Comparison of ENCODE assay signal across 8 cellular contexts in genomic region chr16:70438983-70439862, GRCh38. TPM values are rescaled to one million over a fixed set of nuclear protein-coding genes. Genes with fewer than 3 reads are reported as not detected.
DNase-seq lines count a peak whose midpoint lies in the region; ATAC-seq and TF ChIP-seq lines count a peak whose summit lies in the region.

Gene ST3GAL2 (minus strand): TSS chr16:70439100. CDS start chr16:70398530, 40,570 bp downstream.

- H3K4me3 ChIP-seq in cardiac muscle cell: peak within 1 kb of the TSS; percentile 83
- peak within 1 kb of the TSS; percentile 65 to 76 (median 70) for H3K4me3 ChIP-seq in transverse colon

- H3K27ac Mint-ChIP-seq in activated naive CD8-positive, alpha-beta T cell treated with anti-CD3 and anti-CD28 coated beads, Interleukin-2, amount 50 U/mL, for 24 hours: peak within 1 kb of the TSS; percentile 89

- no peaks in the 10 kb centered on the region for H3K27me3 Mint-ChIP-seq in activated naive CD8-positive, alpha-beta T cell treated with anti-CD3 and anti-CD28 coated beads, Interleukin-2, amount 50 U/mL, for 24 hours

- 0% methylated on average over 14 to 33 of the region's 84 CpGs for WGBS in transverse colon (ENCODE audit: low coverage in 1 of 2), 2 donors

- peak within 1 kb of the TSS; percentile 95 for H3K4me3 Mint-ChIP-seq in activated naive CD8-positive, alpha-beta T cell treated with anti-CD3 and anti-CD28 coated beads, Interleukin-2, amount 50 U/mL, for 24 hours

- H3K36me3 ChIP-seq in cardiac muscle cell (no peaks in the 10 kb centered on the region), transverse colon (no peaks in the 10 kb centered on the region)

- H3K9me3 ChIP-seq in cardiac muscle cell (ENCODE audit: low read depth) (no peaks in the 10 kb centered on the region), transverse colon (no peaks in the 10 kb centered on the region)

- no peak for TF ChIP-seq POLR2A in transverse colon (IDR thresholded peaks at IDR 0.05)

- peaks cover 33% of the 10 kb centered on the region for H3K4me1 ChIP-seq in cardiac muscle cell (ENCODE audit: low read depth)
- peaks cover 7 to 55% (median 25%) of the 10 kb centered on the region in 4 donors for H3K4me1 ChIP-seq in transverse colon

- no peak for TF ChIP-seq CTCF in GM10248 (IDR thresholded peaks at IDR 0.05; ENCODE audit: control extremely low read depth, extremely low read depth, low read depth, missing control alignments)
- no peak for TF ChIP-seq CTCF in cardiac muscle cell (IDR thresholded peaks at IDR 0.05; ENCODE audit: low read depth, low read length)
- TF ChIP-seq CTCF in transverse colon (IDR thresholded peaks at IDR 0.05): peak in 3 of 5 experiments; percentile 19 to 33 (median 25)

- peaks cover 30% of the 10 kb centered on the region for H3K4me1 Mint-ChIP-seq in activated naive CD8-positive, alpha-beta T cell treated with anti-CD3 and anti-CD28 coated beads, Interleukin-2, amount 50 U/mL, for 24 hours

- ATAC-seq in HG02571 (IDR thresholded peaks at IDR 0.05; ENCODE audit: unreplicated experiment): peak; percentile 79
- ATAC-seq in activated naive CD8-positive, alpha-beta T cell treated with anti-CD3 and anti-CD28 coated beads, Interleukin-2, amount 50 U/mL, for 24 hours: peak; percentile 96

- H3K36me3 Mint-ChIP-seq in activated naive CD8-positive, alpha-beta T cell treated with anti-CD3 and anti-CD28 coated beads, Interleukin-2, amount 50 U/mL, for 24 hours (ENCODE audit: low read depth): no peaks in the 10 kb centered on the region

- H3K27ac ChIP-seq in cardiac muscle cell (peak within 1 kb of the TSS; percentile 92), transverse colon (peak within 1 kb of the TSS; percentile 75 to 87 (median 81))

- no peaks in the 10 kb centered on the region for H3K9me3 Mint-ChIP-seq in activated naive CD8-positive, alpha-beta T cell treated with anti-CD3 and anti-CD28 coated beads, Interleukin-2, amount 50 U/mL, for 24 hours

- POLR2A ChIA-PET in GM10248 (lab: Yijun Ruan, JAX): interaction anchor here (0.8 to 1.4 kb wide), 7 partner anchors 15 to 93 kb away, joined by 3 read pairs; partner anchors contain the start of gene DDX19A

- TF ChIP-seq EP300 in transverse colon (IDR thresholded peaks at IDR 0.05; ENCODE audit: low read depth): no peak

- H3K27me3 ChIP-seq in cardiac muscle cell (no peaks in the 10 kb centered on the region), transverse colon (no peaks in the 10 kb centered on the region)

- DNase-seq in GM10248 (ENCODE audit: extremely low spot score) (peak; percentile 96), NCI-H1092 treated with DMSO at 0.1 percent for 48 hours (lab: John Stamatoyannopoulos, UW) (peak; percentile 95), SW480 (ENCODE audit: low spot score) (peak; percentile 85), cardiac muscle cell (ENCODE audit: low read depth in 1 of 2, low spot score in 1 of 2) (peak; percentile 97 to 98), pons (ENCODE audit: low spot score) (peak; percentile 96), transverse colon (peak; percentile 93)
- peak; percentile 92 for DNase-seq in activated naive CD8-positive, alpha-beta T cell treated with anti-CD3 and anti-CD28 coated beads, Interleukin-2, amount 50 U/mL, for 24 hours

- intact Hi-C loops in transverse colon (cut with DNase I; ENCODE audit: low total_unique reads): no loop called here

- in situ Hi-C loops in transverse colon (cut with MboI; ENCODE audit: low pct_ligation_motif_present in 1 of 4, low pct_unique_long_range_greater_than_20kb in 1 of 4, low sequenced_read_pairs in 3 of 4): no loop called here

- CTCF ChIA-PET in GM10248 (lab: Yijun Ruan, JAX): interaction anchor here (1.1 to 4.1 kb wide), 5 partner anchors 10 to 39 kb away, joined by 3 to 23 read pairs (median 4); partner anchors contain the start of gene FCSK

RNA-seq across cellular contexts. Expression of gene ST3GAL2, which starts in this region (rescaled TPM):
- total RNA-seq in cardiac muscle cell (87.3 and 115 TPM in 2 replicates), transverse colon (10 to 100 TPM in 2 of 4 donors, 1 to 10 TPM in 2; 2.6 to 16.5 (median 8.5) TPM)
- polyA plus RNA-seq in cardiac muscle cell: 46.1 and 50.9 TPM in 2 replicates

Comparison
In these comparisons a context has a peak if more than half of its experiments do, and no peak if none do; other contexts are left out.
1. Peak in every context shown above with its lines: DNase-seq, ATAC-seq, H3K4me3 ChIP-seq and H3K27ac ChIP-seq.
2. CTCF ChIP-seq: peak in transverse colon (3 of 5); none in GM10248 (single experiment) and cardiac muscle cell (single experiment).